Comparison of ENCODE assay signal across 26 cellular contexts in the genomic region with DNA sequence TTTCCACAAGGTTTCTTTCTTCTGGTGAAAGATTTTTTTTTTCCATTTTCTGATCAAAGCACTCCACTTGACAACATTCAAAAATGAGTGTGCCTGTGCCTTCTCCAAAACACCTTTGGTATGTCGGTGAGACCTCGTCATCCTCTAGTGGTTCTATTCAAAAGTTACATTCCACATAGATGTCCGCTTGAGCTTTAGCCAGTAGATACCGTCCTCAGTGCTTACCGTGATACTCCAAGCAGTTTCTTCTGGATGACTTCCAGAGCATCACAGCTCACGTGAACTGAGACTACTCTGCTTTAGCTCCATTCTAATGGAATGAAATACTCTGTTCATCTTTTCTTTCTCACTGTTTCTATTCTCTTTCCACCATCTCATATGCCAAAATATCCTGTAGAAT. TPM values are rescaled to one million over a fixed set of nuclear protein-coding genes. Genes with fewer than 3 reads are reported as not detected.
A peak's percentile ranks its signal among the peaks of the same experiment; 100 is the strongest.
DNase-seq lines count a peak whose midpoint lies in the region; ATAC-seq and TF ChIP-seq lines count a peak whose summit lies in the region.
"Had no signal": no experiment of that assay in that cellular context is flagged by ENCODE, and none has a peak within 500 bp of the region (broad histone marks: within the 10 kb centered on the region; RNA-seq: fewer than 3 reads in every experiment).

No MANE protein-coding gene starts in this region.

- no peaks in the 10 kb centered on the region for H3K9me3 ChIP-seq in smooth muscle cell (replicated peaks; ENCODE audit: low read depth)

- no peak overlapping the region for H3K4me2 ChIP-seq in smooth muscle cell

- DNase-seq in DMS 273 (lab: John Stamatoyannopoulos, UW; ENCODE audit: unreplicated experiment) (peak; percentile 0), DMS 273 treated with DMSO at 0.1 percent for 48 hours (lab: John Stamatoyannopoulos, UW) (no peak), choroid plexus epithelial cell (ENCODE audit: low read depth) (peak; percentile 41), smooth muscle cell (lab: John Stamatoyannopoulos, UW; ENCODE audit: unreplicated experiment) (no peak), NAMALWA (ENCODE audit: low spot score) (no peak)
- DNase-seq: C1 segment of cervical spinal cord; Calu3; CD8-positive, alpha-beta T cell; DMS53; GDM1; GOT3; KG1; MV-4-11; NCI-H1694; NCI-H2081; NCI-H2171; NCI-H345; NCI-H524 treated with DMSO at 0.1 percent for 48 hours; NCI-H82 had no signal

- H4K20me1 ChIP-seq in smooth muscle cell (ENCODE audit: low read depth): no peaks in the 10 kb centered on the region

- H3K79me2 ChIP-seq in smooth muscle cell (ENCODE audit: low read depth): no peaks in the 10 kb centered on the region

- 50% methylated on average over 6 of the region's 6 CpGs for WGBS in smooth muscle cell (ENCODE audit: low lambda C conversion rate)

- no peak overlapping the region for H3K9ac ChIP-seq in smooth muscle cell (ENCODE audit: low read depth)

- H3F3A ChIP-seq in smooth muscle cell (ENCODE audit: low read depth): peaks cover 9% of the 10 kb centered on the region

- no peaks in the 10 kb centered on the region for H3K27me3 ChIP-seq in smooth muscle cell (ENCODE audit: low read depth)

- peaks cover 11% of the 10 kb centered on the region for H3K4me1 ChIP-seq in smooth muscle cell (ENCODE audit: low read depth)

- peak overlapping the region; percentile 9 for H2AFZ ChIP-seq in smooth muscle cell (ENCODE audit: low read depth)

- no peak overlapping the region for H3K4me3 ChIP-seq in choroid plexus epithelial cell (ENCODE audit: low read depth, low read length)
- no peak overlapping the region for H3K4me3 ChIP-seq in smooth muscle cell

- H3K27ac ChIP-seq in smooth muscle cell (ENCODE audit: low read depth): no peak overlapping the region
- H3K27ac ChIP-seq: 22Rv1 had no signal

- H3K36me3 ChIP-seq in smooth muscle cell (ENCODE audit: low read depth): no peaks in the 10 kb centered on the region

- peak; percentile 84 for ATAC-seq in SK-N-SH treated with all-trans-retinoic acid at 6 μM for 48 hours
- no peak for ATAC-seq in HG02678 (IDR thresholded peaks at IDR 0.05; ENCODE audit: unreplicated experiment)
- no peak for ATAC-seq in HG03442 (IDR thresholded peaks at IDR 0.05; ENCODE audit: unreplicated experiment)
- ATAC-seq: CD8-positive, alpha-beta T cell; HCT116; HepG2; Panc1 had no signal

- TF ChIP-seq CTCF in choroid plexus epithelial cell (conservative IDR thresholded peaks at IDR 0.05; ENCODE audit: low read depth, low read length) (no peak), smooth muscle cell (IDR thresholded peaks at IDR 0.05; ENCODE audit: borderline replicate concordance, insufficient read depth, poor library complexity, severe bottlenecking) (no peak)

TF ChIP-seq in SK-N-SH treated with all-trans-retinoic acid at 6 μM for 48 hours, 23 proteins besides CTCF, POLR2A, EP300 and RAD21:
- TF ChIP-seq, protein P1, sequence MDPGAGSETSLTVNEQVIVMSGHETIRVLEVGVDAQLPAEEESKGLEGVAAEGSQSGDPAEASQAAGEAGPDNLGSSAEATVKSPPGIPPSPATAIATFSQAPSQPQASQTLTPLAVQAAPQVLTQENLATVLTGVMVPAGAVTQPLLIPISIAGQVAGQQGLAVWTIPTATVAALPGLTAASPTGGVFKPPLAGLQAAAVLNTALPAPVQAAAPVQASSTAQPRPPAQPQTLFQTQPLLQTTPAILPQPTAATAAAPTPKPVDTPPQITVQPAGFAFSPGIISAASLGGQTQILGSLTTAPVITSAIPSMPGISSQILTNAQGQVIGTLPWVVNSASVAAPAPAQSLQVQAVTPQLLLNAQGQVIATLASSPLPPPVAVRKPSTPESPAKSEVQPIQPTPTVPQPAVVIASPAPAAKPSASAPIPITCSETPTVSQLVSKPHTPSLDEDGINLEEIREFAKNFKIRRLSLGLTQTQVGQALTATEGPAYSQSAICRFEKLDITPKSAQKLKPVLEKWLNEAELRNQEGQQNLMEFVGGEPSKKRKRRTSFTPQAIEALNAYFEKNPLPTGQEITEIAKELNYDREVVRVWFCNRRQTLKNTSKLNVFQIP (CRISPR knock-in tag; IDR thresholded peaks at IDR 0.05; ENCODE audit: borderline replicate concordance, low read depth): no peak
- TF ChIP-seq ZNF70 (CRISPR knock-in tag; IDR thresholded peaks at IDR 0.05): no peak
- no peak for TF ChIP-seq ZFP30 (CRISPR knock-in tag; IDR thresholded peaks at IDR 0.05)
- TF ChIP-seq, protein P2, sequence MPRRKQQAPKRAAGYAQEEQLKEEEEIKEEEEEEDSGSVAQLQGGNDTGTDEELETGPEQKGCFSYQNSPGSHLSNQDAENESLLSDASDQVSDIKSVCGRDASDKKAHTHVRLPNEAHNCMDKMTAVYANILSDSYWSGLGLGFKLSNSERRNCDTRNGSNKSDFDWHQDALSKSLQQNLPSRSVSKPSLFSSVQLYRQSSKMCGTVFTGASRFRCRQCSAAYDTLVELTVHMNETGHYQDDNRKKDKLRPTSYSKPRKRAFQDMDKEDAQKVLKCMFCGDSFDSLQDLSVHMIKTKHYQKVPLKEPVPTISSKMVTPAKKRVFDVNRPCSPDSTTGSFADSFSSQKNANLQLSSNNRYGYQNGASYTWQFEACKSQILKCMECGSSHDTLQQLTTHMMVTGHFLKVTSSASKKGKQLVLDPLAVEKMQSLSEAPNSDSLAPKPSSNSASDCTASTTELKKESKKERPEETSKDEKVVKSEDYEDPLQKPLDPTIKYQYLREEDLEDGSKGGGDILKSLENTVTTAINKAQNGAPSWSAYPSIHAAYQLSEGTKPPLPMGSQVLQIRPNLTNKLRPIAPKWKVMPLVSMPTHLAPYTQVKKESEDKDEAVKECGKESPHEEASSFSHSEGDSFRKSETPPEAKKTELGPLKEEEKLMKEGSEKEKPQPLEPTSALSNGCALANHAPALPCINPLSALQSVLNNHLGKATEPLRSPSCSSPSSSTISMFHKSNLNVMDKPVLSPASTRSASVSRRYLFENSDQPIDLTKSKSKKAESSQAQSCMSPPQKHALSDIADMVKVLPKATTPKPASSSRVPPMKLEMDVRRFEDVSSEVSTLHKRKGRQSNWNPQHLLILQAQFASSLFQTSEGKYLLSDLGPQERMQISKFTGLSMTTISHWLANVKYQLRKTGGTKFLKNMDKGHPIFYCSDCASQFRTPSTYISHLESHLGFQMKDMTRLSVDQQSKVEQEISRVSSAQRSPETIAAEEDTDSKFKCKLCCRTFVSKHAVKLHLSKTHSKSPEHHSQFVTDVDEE (CRISPR knock-in tag; IDR thresholded peaks at IDR 0.05): no peak
- TF ChIP-seq ZNF565 (CRISPR knock-in tag; conservative IDR thresholded peaks at IDR 0.05; ENCODE audit: low read depth): no peak
- no peak for TF ChIP-seq TOX (CRISPR knock-in tag; IDR thresholded peaks at IDR 0.05; ENCODE audit: borderline replicate concordance)
- TF ChIP-seq ESRRG (CRISPR knock-in tag; IDR thresholded peaks at IDR 0.05): no peak
- TF ChIP-seq SNAI2 (CRISPR knock-in tag; IDR thresholded peaks at IDR 0.05): no peak
- no peak for TF ChIP-seq ISL1 (CRISPR knock-in tag; IDR thresholded peaks at IDR 0.05)
- TF ChIP-seq GLIS3 (CRISPR knock-in tag; IDR thresholded peaks at IDR 0.05): no peak
- TF ChIP-seq, protein P3, sequence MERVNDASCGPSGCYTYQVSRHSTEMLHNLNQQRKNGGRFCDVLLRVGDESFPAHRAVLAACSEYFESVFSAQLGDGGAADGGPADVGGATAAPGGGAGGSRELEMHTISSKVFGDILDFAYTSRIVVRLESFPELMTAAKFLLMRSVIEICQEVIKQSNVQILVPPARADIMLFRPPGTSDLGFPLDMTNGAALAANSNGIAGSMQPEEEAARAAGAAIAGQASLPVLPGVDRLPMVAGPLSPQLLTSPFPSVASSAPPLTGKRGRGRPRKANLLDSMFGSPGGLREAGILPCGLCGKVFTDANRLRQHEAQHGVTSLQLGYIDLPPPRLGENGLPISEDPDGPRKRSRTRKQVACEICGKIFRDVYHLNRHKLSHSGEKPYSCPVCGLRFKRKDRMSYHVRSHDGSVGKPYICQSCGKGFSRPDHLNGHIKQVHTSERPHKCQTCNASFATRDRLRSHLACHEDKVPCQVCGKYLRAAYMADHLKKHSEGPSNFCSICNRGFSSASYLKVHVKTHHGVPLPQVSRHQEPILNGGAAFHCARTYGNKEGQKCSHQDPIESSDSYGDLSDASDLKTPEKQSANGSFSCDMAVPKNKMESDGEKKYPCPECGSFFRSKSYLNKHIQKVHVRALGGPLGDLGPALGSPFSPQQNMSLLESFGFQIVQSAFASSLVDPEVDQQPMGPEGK (CRISPR knock-in tag; IDR thresholded peaks at IDR 0.05; ENCODE audit: borderline replicate concordance): no peak
- TF ChIP-seq, protein P4, sequence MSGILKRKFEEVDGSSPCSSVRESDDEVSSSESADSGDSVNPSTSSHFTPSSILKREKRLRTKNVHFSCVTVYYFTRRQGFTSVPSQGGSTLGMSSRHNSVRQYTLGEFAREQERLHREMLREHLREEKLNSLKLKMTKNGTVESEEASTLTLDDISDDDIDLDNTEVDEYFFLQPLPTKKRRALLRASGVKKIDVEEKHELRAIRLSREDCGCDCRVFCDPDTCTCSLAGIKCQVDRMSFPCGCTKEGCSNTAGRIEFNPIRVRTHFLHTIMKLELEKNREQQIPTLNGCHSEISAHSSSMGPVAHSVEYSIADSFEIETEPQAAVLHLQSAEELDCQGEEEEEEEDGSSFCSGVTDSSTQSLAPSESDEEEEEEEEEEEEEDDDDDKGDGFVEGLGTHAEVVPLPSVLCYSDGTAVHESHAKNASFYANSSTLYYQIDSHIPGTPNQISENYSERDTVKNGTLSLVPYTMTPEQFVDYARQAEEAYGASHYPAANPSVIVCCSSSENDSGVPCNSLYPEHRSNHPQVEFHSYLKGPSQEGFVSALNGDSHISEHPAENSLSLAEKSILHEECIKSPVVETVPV (CRISPR knock-in tag; IDR thresholded peaks at IDR 0.05): no peak

RNA-seq across cellular contexts. Expression of a gene that starts 38.2 kb away (rescaled TPM):
- total RNA-seq in smooth muscle cell: 23.2 and 26.6 TPM in 2 replicates
- polyA plus RNA-seq in smooth muscle cell: 24.5 and 30.0 TPM in 2 replicates
- total RNA-seq: CD8-positive, alpha-beta T cell; HepG2 had no signal
- polyA plus RNA-seq: HepG2 had no signal

Comparison
In these comparisons a context has a peak if more than half of its experiments do, and no peak if none do; other contexts are left out.
1. DNase-seq: peak in DMS 273 (single experiment) and choroid plexus epithelial cell (single experiment); none in DMS 273 treated with DMSO at 0.1 percent for 48 hours (single experiment), smooth muscle cell (single experiment) and NAMALWA (single experiment).